In the genomic region with DNA sequence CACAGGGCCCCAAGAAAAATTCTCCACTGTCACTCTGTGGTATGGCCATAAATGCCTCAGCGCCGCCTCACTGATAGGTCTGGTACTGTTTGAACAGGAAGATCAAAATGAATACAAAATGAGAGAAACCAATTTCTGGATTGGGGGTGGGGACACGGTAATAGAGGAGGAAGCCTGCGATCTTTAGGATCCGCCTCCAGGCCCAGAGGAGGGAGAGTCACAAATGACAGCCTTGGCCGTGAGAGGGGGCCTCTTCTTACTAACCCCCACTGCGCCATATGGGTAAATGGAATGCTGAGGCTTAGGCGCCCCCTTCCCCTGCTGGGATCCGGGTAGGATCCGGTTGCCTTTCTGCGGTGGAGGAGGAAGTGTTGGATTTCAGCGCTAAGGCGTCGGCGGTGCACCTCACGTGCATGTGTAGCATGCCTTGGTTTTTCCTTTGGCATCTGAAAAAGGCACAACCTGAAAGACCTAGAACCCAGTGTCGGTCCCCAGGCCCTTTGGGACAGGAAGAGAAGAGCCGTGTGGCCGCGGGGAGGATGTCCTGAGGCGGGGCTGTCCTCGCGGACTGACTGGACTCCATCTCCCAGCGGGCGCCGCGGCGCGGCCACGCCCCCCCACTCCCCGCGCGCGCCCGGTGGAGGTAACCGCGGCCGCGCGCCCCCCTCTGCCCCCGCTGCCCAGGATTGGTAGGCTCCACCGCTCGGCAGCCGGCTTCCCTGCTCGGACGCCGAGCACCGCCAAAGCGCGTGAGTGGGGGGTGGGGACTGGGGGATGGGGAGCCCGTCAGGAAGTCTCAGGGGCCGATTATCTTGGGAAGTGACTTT, we compare ENCODE assay signal across 1 cellular context.
A peak's percentile ranks its signal among the peaks of the same experiment; 100 is the strongest.
TF ChIP-seq lines count a peak whose summit lies in the region.

No MANE protein-coding gene starts in this region.

TF ChIP-seq in HepG2, 621 proteins besides CTCF, POLR2A, EP300 and RAD21 (continued from another document and continues in another):
- TF ChIP-seq, protein P1, sequence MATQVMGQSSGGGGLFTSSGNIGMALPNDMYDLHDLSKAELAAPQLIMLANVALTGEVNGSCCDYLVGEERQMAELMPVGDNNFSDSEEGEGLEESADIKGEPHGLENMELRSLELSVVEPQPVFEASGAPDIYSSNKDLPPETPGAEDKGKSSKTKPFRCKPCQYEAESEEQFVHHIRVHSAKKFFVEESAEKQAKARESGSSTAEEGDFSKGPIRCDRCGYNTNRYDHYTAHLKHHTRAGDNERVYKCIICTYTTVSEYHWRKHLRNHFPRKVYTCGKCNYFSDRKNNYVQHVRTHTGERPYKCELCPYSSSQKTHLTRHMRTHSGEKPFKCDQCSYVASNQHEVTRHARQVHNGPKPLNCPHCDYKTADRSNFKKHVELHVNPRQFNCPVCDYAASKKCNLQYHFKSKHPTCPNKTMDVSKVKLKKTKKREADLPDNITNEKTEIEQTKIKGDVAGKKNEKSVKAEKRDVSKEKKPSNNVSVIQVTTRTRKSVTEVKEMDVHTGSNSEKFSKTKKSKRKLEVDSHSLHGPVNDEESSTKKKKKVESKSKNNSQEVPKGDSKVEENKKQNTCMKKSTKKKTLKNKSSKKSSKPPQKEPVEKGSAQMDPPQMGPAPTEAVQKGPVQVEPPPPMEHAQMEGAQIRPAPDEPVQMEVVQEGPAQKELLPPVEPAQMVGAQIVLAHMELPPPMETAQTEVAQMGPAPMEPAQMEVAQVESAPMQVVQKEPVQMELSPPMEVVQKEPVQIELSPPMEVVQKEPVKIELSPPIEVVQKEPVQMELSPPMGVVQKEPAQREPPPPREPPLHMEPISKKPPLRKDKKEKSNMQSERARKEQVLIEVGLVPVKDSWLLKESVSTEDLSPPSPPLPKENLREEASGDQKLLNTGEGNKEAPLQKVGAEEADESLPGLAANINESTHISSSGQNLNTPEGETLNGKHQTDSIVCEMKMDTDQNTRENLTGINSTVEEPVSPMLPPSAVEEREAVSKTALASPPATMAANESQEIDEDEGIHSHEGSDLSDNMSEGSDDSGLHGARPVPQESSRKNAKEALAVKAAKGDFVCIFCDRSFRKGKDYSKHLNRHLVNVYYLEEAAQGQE (IDR thresholded peaks at IDR 0.05; ENCODE audit: borderline replicate concordance in 1 of 2, low read depth in 1 of 2, low read length in 2 of 2), result 0 out of 4 replicates have a peak, but pooled peaks of 1 of the 2 experiments have one; percentile 13
- TF ChIP-seq POLR2AphosphoS2 (IDR thresholded peaks at IDR 0.05; ENCODE audit: low read depth, low read length) (no peak), ZNF768 (CRISPR knock-in tag; IDR thresholded peaks at IDR 0.05) (no peak), SP140L (CRISPR knock-in tag; IDR thresholded peaks at IDR 0.05; ENCODE audit: borderline replicate concordance) (no peak), SNAPC2 (CRISPR knock-in tag; IDR thresholded peaks at IDR 0.05) (peak; percentile 81; the same call in 1 of the 2 replicates), PLRG1 (conservative IDR thresholded peaks at IDR 0.05) (no peak), NPAS2 (CRISPR knock-in tag; IDR thresholded peaks at IDR 0.05; ENCODE audit: borderline replicate concordance) (no peak), KLF6 (CRISPR knock-in tag; IDR thresholded peaks at IDR 0.05) (no peak), TRIM24 (CRISPR knock-in tag; IDR thresholded peaks at IDR 0.05) (no peak), ERF (CRISPR knock-in tag; IDR thresholded peaks at IDR 0.05) (no peak; the same call in 1 of the 2 replicates), KDM5A (IDR thresholded peaks at IDR 0.05; ENCODE audit: borderline replicate concordance, low read length) (no peak), HNRNPL (IDR thresholded peaks at IDR 0.05; ENCODE audit: low read depth, low read length) (no peak), NFATC3 (CRISPR knock-in tag; IDR thresholded peaks at IDR 0.05) (no peak), ZBTB25 (CRISPR knock-in tag; IDR thresholded peaks at IDR 0.05) (peak; percentile 25; the same call in 1 of the 2 replicates), CHD4 (IDR thresholded peaks at IDR 0.05; ENCODE audit: borderline replicate concordance, low read length) (no peak), FOXK1 (CRISPR knock-in tag; IDR thresholded peaks at IDR 0.05; ENCODE audit: borderline replicate concordance, low read depth) (peak; percentile 39; the same call in 1 of the 2 replicates), ARNTL (CRISPR knock-in tag; IDR thresholded peaks at IDR 0.05) (no peak; the same call in 1 of the 2 replicates), MAF1 (CRISPR knock-in tag; IDR thresholded peaks at IDR 0.05; ENCODE audit: borderline replicate concordance) (0 out of 2 replicates have a peak, but pooled peaks have one; percentile 20), CBFB (CRISPR knock-in tag; IDR thresholded peaks at IDR 0.05) (peak; percentile 31; the same call in 1 of the 2 replicates), DDIT3 (CRISPR knock-in tag; IDR thresholded peaks at IDR 0.05) (no peak), GPN1 (CRISPR knock-in tag; IDR thresholded peaks at IDR 0.05; ENCODE audit: borderline replicate concordance) (no peak), NBN (conservative IDR thresholded peaks at IDR 0.05) (no peak), ZNF350 (CRISPR knock-in tag; IDR thresholded peaks at IDR 0.05; ENCODE audit: borderline replicate concordance, low read depth) (peak; percentile 81; the same call in 1 of the 2 replicates), ZNF691 (CRISPR knock-in tag; IDR thresholded peaks at IDR 0.05; ENCODE audit: borderline replicate concordance, low read depth) (no peak), KAT8 (CRISPR knock-in tag; IDR thresholded peaks at IDR 0.05) (peak; percentile 29; the same call in 1 of the 2 replicates), ZNF431 (CRISPR knock-in tag; IDR thresholded peaks at IDR 0.05; ENCODE audit: borderline replicate concordance, low read depth) (no peak; the same call in 1 of the 2 replicates), ARHGAP35 (CRISPR knock-in tag; IDR thresholded peaks at IDR 0.05; ENCODE audit: borderline replicate concordance) (no peak), HOXA3 (CRISPR knock-in tag; IDR thresholded peaks at IDR 0.05) (no peak; the same call in 1 of the 2 replicates), THRA (CRISPR knock-in tag; IDR thresholded peaks at IDR 0.05; ENCODE audit: borderline replicate concordance) (no peak), CBX5 (CRISPR knock-in tag; IDR thresholded peaks at IDR 0.05; ENCODE audit: borderline replicate concordance) (no peak), ZNF552 (CRISPR knock-in tag; IDR thresholded peaks at IDR 0.05; ENCODE audit: borderline replicate concordance) (no peak), GATAD1 (CRISPR knock-in tag; IDR thresholded peaks at IDR 0.05) (peak; percentile 59)
- TF ChIP-seq, protein P2, sequence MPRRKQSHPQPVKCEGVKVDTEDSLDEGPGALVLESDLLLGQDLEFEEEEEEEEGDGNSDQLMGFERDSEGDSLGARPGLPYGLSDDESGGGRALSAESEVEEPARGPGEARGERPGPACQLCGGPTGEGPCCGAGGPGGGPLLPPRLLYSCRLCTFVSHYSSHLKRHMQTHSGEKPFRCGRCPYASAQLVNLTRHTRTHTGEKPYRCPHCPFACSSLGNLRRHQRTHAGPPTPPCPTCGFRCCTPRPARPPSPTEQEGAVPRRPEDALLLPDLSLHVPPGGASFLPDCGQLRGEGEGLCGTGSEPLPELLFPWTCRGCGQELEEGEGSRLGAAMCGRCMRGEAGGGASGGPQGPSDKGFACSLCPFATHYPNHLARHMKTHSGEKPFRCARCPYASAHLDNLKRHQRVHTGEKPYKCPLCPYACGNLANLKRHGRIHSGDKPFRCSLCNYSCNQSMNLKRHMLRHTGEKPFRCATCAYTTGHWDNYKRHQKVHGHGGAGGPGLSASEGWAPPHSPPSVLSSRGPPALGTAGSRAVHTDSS (CRISPR knock-in tag; conservative IDR thresholded peaks at IDR 0.05), result no peak
- TF ChIP-seq, protein P3, sequence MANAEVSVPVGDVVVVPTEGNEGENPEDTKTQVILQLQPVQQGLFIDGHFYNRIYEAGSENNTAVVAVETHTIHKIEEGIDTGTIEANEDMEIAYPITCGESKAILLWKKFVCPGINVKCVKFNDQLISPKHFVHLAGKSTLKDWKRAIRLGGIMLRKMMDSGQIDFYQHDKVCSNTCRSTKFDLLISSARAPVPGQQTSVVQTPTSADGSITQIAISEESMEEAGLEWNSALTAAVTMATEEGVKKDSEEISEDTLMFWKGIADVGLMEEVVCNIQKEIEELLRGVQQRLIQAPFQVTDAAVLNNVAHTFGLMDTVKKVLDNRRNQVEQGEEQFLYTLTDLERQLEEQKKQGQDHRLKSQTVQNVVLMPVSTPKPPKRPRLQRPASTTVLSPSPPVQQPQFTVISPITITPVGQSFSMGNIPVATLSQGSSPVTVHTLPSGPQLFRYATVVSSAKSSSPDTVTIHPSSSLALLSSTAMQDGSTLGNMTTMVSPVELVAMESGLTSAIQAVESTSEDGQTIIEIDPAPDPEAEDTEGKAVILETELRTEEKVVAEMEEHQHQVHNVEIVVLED (CRISPR knock-in tag; IDR thresholded peaks at IDR 0.05; ENCODE audit: borderline replicate concordance), result peak; percentile 26; the same call in 1 of the 2 replicates
- TF ChIP-seq, protein P4, sequence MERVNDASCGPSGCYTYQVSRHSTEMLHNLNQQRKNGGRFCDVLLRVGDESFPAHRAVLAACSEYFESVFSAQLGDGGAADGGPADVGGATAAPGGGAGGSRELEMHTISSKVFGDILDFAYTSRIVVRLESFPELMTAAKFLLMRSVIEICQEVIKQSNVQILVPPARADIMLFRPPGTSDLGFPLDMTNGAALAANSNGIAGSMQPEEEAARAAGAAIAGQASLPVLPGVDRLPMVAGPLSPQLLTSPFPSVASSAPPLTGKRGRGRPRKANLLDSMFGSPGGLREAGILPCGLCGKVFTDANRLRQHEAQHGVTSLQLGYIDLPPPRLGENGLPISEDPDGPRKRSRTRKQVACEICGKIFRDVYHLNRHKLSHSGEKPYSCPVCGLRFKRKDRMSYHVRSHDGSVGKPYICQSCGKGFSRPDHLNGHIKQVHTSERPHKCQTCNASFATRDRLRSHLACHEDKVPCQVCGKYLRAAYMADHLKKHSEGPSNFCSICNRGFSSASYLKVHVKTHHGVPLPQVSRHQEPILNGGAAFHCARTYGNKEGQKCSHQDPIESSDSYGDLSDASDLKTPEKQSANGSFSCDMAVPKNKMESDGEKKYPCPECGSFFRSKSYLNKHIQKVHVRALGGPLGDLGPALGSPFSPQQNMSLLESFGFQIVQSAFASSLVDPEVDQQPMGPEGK (CRISPR knock-in tag; IDR thresholded peaks at IDR 0.05), result peak; percentile 85
- TF ChIP-seq, protein P5, sequence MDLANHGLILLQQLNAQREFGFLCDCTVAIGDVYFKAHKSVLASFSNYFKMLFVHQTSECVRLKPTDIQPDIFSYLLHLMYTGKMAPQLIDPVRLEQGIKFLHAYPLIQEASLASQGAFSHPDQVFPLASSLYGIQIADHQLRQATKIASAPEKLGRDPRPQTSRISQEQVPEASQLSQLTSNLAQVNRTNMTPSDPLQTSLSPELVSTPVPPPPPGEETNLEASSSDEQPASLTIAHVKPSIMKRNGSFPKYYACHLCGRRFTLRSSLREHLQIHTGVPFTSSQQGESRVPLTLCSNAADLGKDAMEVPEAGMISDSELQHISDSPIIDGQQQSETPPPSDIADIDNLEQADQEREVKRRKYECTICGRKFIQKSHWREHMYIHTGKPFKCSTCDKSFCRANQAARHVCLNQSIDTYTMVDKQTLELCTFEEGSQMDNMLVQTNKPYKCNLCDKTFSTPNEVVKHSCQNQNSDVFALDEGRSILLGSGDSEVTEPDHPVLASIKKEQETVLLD (CRISPR knock-in tag; IDR thresholded peaks at IDR 0.05; ENCODE audit: low read depth), result no peak
- TF ChIP-seq, protein P6, sequence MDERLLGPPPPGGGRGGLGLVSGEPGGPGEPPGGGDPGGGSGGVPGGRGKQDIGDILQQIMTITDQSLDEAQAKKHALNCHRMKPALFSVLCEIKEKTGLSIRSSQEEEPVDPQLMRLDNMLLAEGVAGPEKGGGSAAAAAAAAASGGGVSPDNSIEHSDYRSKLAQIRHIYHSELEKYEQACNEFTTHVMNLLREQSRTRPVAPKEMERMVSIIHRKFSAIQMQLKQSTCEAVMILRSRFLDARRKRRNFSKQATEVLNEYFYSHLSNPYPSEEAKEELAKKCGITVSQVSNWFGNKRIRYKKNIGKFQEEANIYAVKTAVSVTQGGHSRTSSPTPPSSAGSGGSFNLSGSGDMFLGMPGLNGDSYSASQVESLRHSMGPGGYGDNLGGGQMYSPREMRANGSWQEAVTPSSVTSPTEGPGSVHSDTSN (CRISPR knock-in tag; IDR thresholded peaks at IDR 0.05), result no peak
